20 cellular contexts compared by ENCODE assay signal in genomic region chr10:87076421-87076820, GRCh38. TPM values are rescaled to one million over a fixed set of nuclear protein-coding genes. Genes with fewer than 3 reads are reported as not detected.
"Had no signal": no experiment of that assay in that cellular context is flagged by ENCODE, and none has a peak within 500 bp of the region (broad histone marks: within the 10 kb centered on the region; RNA-seq: fewer than 3 reads in every experiment).

No MANE protein-coding gene starts in this region.

RNA-seq across cellular contexts. Expression of gene FAM25A, which starts 56.3 kb away (rescaled TPM):
- total RNA-seq: naive thymus-derived CD8-positive, alpha-beta T cell; neural crest cell; omental fat pad; osteocyte; pancreas; posterior vena cava; prostate gland; pulmonary artery endothelial cell; right atrium auricular region; sciatic nerve; spleen; stomach; subcutaneous adipose tissue; temporal lobe; thoracic aorta; thyroid gland; tibial nerve; upper lobe of left lung; ureter had no signal
- polyA plus RNA-seq: naive thymus-derived CD8-positive, alpha-beta T cell; smooth muscle cell; spleen had no signal
